In the genomic region with DNA sequence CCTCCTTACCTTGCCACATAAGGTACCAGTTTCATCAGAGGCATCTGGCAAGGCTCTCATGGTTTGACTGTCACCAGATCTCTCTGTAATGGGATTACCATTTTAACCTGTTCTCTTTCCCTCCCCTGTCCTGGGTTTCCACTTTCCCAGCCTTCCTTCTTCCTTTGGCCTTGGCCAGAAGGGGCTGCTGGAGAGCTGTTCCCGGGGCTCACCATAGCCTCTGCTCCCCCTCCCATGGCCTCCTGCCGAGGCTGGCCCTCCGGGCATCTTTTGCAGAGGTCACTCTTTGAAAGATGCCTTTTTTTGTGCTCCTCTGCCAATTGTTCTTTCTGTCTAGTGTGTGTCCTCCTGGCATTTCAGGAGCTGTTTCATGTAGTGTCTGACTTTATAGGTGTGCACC, we compare ENCODE assay signal across 1 cellular context.
TF ChIP-seq lines count a peak whose summit lies in the region.

No MANE protein-coding gene starts in this region.

TF ChIP-seq in IMR-90, 13 proteins besides CTCF, POLR2A, EP300 and RAD21:
- TF ChIP-seq MXI1 (IDR thresholded peaks at IDR 0.05; ENCODE audit: borderline replicate concordance, low read depth, low read length): no peak
- no peak for TF ChIP-seq FOS (IDR thresholded peaks at IDR 0.05; ENCODE audit: low read depth, low read length)
- no peak for TF ChIP-seq MAFK (IDR thresholded peaks at IDR 0.05; ENCODE audit: low read depth, low read length)
- TF ChIP-seq SMC3 (IDR thresholded peaks at IDR 0.05; ENCODE audit: low read depth, low read length): no peak
- no peak for TF ChIP-seq CHD1 (IDR thresholded peaks at IDR 0.05; ENCODE audit: low read depth, low read length)
- TF ChIP-seq, protein P1, sequence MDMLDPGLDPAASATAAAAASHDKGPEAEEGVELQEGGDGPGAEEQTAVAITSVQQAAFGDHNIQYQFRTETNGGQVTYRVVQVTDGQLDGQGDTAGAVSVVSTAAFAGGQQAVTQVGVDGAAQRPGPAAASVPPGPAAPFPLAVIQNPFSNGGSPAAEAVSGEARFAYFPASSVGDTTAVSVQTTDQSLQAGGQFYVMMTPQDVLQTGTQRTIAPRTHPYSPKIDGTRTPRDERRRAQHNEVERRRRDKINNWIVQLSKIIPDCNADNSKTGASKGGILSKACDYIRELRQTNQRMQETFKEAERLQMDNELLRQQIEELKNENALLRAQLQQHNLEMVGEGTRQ (IDR thresholded peaks at IDR 0.05; ENCODE audit: low read depth, low read length): no peak
- no peak for TF ChIP-seq NFE2L2 (IDR thresholded peaks at IDR 0.05; ENCODE audit: low read depth, low read length)
- no peak for TF ChIP-seq RFX5 (IDR thresholded peaks at IDR 0.05; ENCODE audit: low read depth, low read length)
- TF ChIP-seq RCOR1 (IDR thresholded peaks at IDR 0.05; ENCODE audit: insufficient replicate concordance, low read length): no peak
- TF ChIP-seq, protein P2, sequence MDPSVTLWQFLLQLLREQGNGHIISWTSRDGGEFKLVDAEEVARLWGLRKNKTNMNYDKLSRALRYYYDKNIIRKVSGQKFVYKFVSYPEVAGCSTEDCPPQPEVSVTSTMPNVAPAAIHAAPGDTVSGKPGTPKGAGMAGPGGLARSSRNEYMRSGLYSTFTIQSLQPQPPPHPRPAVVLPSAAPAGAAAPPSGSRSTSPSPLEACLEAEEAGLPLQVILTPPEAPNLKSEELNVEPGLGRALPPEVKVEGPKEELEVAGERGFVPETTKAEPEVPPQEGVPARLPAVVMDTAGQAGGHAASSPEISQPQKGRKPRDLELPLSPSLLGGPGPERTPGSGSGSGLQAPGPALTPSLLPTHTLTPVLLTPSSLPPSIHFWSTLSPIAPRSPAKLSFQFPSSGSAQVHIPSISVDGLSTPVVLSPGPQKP (IDR thresholded peaks at IDR 0.05; ENCODE audit: borderline replicate concordance, low read depth, low read length): no peak
- no peak for TF ChIP-seq CEBPB (IDR thresholded peaks at IDR 0.05; ENCODE audit: low read depth, low read length)
- TF ChIP-seq BHLHE40 (IDR thresholded peaks at IDR 0.05; ENCODE audit: low read depth, low read length): no peak
- TF ChIP-seq MAZ (IDR thresholded peaks at IDR 0.05; ENCODE audit: borderline replicate concordance, low read depth, low read length): no peak
TF ChIP-seq in IMR-90: peak in this region for 0.
